ENCODE assay signal across 10 cellular contexts in genomic region chr13:36919206-36919832, GRCh38. TPM values are rescaled to one million over a fixed set of nuclear protein-coding genes. Genes with fewer than 3 reads are reported as not detected.
A peak's percentile ranks its signal among the peaks of the same experiment; 100 is the strongest.
DNase-seq lines count a peak whose midpoint lies in the region; ATAC-seq and TF ChIP-seq lines count a peak whose summit lies in the region.
"Had no signal": no experiment of that assay in that cellular context is flagged by ENCODE, and none has a peak within 500 bp of the region (broad histone marks: within the 10 kb centered on the region; RNA-seq: fewer than 3 reads in every experiment).

No MANE protein-coding gene starts in this region.

- H3K36me3 Mint-ChIP-seq in naive B cell = no peaks in the 10 kb centered on the region
- H3K36me3 Mint-ChIP-seq: activated naive CD4-positive, alpha-beta T cell treated with anti-CD3 and anti-CD28 coated beads, Interleukin-2, amount 50 U/mL, for 72 hours; CD4-positive, CD25-positive, alpha-beta regulatory T cell had no signal

- ATAC-seq in HG03442 (IDR thresholded peaks at IDR 0.05; ENCODE audit: unreplicated experiment) (peak; percentile 21), naive B cell (ENCODE audit: low read depth in 2 of 2) (peak; percentile 20 to 46)

- peak overlapping the region in 7 of 8 donors; percentile 42 to 72 (median 51) for H3K4me3 Mint-ChIP-seq in naive B cell

- H3K36me3 ChIP-seq in SK-N-MC (ENCODE audit: insufficient read depth, low read length) = no peaks in the 10 kb centered on the region
- no peaks in the 10 kb centered on the region for H3K36me3 ChIP-seq in esophagus squamous epithelium

- H3K9me3 ChIP-seq in SK-N-MC (ENCODE audit: low read depth, low read length) (no peaks in the 10 kb centered on the region), esophagus squamous epithelium (no peaks in the 10 kb centered on the region)

- no peak overlapping the region for H3K27ac Mint-ChIP-seq in naive B cell
- H3K27ac Mint-ChIP-seq: activated naive CD4-positive, alpha-beta T cell treated with anti-CD3 and anti-CD28 coated beads, Interleukin-2, amount 50 U/mL, for 72 hours; CD4-positive, CD25-positive, alpha-beta regulatory T cell had no signal

- H3K9me3 Mint-ChIP-seq in naive B cell = no peaks in the 10 kb centered on the region
- H3K9me3 Mint-ChIP-seq: activated naive CD4-positive, alpha-beta T cell treated with anti-CD3 and anti-CD28 coated beads, Interleukin-2, amount 50 U/mL, for 72 hours had no signal

- H3K27me3 ChIP-seq in esophagus squamous epithelium = peaks cover 0 to 52% (median 0%) of the 10 kb centered on the region in 4 donors

- no peak for TF ChIP-seq POLR2A in esophagus squamous epithelium (IDR thresholded peaks at IDR 0.05)

- H3K27ac ChIP-seq in SK-N-MC (peak overlapping the region; percentile 95), esophagus squamous epithelium (peak overlapping the region; percentile 62 to 83 (median 72))

- intact Hi-C loops in esophagus squamous epithelium (cut with DNase I) = no loop called here

- peak overlapping the region; percentile 79 for H3K9ac ChIP-seq in SK-N-MC (ENCODE audit: insufficient read length)

- H3K4me1 ChIP-seq in esophagus squamous epithelium = peaks cover 0 to 37% (median 0%) of the 10 kb centered on the region in 3 donors

- 2 to 3% methylated on average over 17 to 19 of the region's 50 CpGs for WGBS in esophagus squamous epithelium, 2 donors

- H3K4me3 ChIP-seq in SK-N-MC (peak overlapping the region; percentile 91), esophagus squamous epithelium (peak overlapping the region; percentile 45 to 77 (median 61))

- peaks cover 0 to 9% (median 4%) of the 10 kb centered on the region in 3 donors for H3K4me1 Mint-ChIP-seq in naive B cell

- H3K27me3 Mint-ChIP-seq in naive B cell = peaks cover 57 to 67% (median 62%) of the 10 kb centered on the region in 3 donors

- no peak for TF ChIP-seq CTCF in esophagus squamous epithelium (IDR thresholded peaks at IDR 0.05)

- peak; percentile 56 to 71 for DNase-seq in NCI-H2081 (lab: John Stamatoyannopoulos, UW)
- DNase-seq in NCI-H2081 treated with DMSO at 0.1 percent for 48 hours (lab: John Stamatoyannopoulos, UW) = no peak
- DNase-seq in SK-N-MC (ENCODE audit: low read depth, low spot score) = no peak
- DNase-seq in esophagus squamous epithelium (lab: John Stamatoyannopoulos, UW) = no peak
- DNase-seq in naive B cell = no peak
- DNase-seq in NCI-H1436 treated with DMSO at 0.1 percent for 48 hours (lab: John Stamatoyannopoulos, UW) = no peak
- no peak for DNase-seq in GM19240 (ENCODE audit: insufficient read length, low spot score)

RNA-seq across cellular contexts. Expression of gene SMAD9, which starts 0.7 kb away (rescaled TPM):
- 1 to 10 TPM in 3 of 4 donors, under 1 TPM in 1; 0.88 to 7.8 (median 2.9) TPM for total RNA-seq in esophagus squamous epithelium
- under 1 TPM in 3 of 6 donors, not detected in 3; 0.07 to 0.09 (median 0.07) TPM for polyA plus RNA-seq in naive B cell (ENCODE audit: low read depth in 6 of 6)

Comparison
In these comparisons a context has a peak if more than half of its experiments do, and no peak if none do; other contexts are left out.
1. DNase-seq: peak in NCI-H2081 (2 of 2); none in NCI-H2081 treated with DMSO at 0.1 percent for 48 hours (single experiment), SK-N-MC (single experiment), esophagus squamous epithelium (single experiment), naive B cell (single experiment), NCI-H1436 treated with DMSO at 0.1 percent for 48 hours (single experiment) and GM19240 (single experiment).